In genomic region chr18:808086-808485, GRCh38 we compare ENCODE assay signal across 13 cellular contexts. TPM values are rescaled to one million over a fixed set of nuclear protein-coding genes. Genes with fewer than 3 reads are reported as not detected.
A peak's percentile ranks its signal among the peaks of the same experiment; 100 is the strongest.
DNase-seq lines count a peak whose midpoint lies in the region; ATAC-seq, FAIRE-seq and TF ChIP-seq lines count a peak whose summit lies in the region.
"Had no signal": no experiment of that assay in that cellular context is flagged by ENCODE, and none has a peak within 500 bp of the region (broad histone marks: within the 10 kb centered on the region; RNA-seq: fewer than 3 reads in every experiment).

No MANE protein-coding gene starts in this region.

- SMC1A ChIA-PET in GM12878 (lab: Charles Lee; ENCODE audit: uncharacterized antibody, unreplicated experiment), result interaction anchor here (0.9 to 3.7 kb wide), 12 partner anchors 8 to 191 kb away, joined by 3 to 19 read pairs (median 4); no protein-coding TSS in a partner anchor

- H3K4me2 ChIP-seq in GM12878 (ENCODE audit: control insufficient read depth, insufficient read depth), result peak overlapping the region; percentile 78

- peaks cover 12% of the 10 kb centered on the region for H3K4me1 ChIP-seq in GM12878 (ENCODE audit: control insufficient read depth, insufficient read depth, low read length)

- no peak for TF ChIP-seq RAD21 in GM12878 (IDR thresholded peaks at IDR 0.05; ENCODE audit: insufficient read depth, low read depth, low read length)

- POLR2A ChIA-PET in GM12878 (lab: Charles Lee), result interaction anchor here (0.7 to 1.0 kb wide), 2 partner anchors 22 to 54 kb away, joined by 3 to 4 read pairs; no protein-coding TSS in a partner anchor

- H3K9me3 Mint-ChIP-seq in neural crest cell, result no peaks in the 10 kb centered on the region

- TF ChIP-seq POLR2A in GM12878 (IDR thresholded peaks at IDR 0.05; ENCODE audit: low read depth, low read length), result no peak

- intact Hi-C loops in GM12878 (cut with micrococcal nuclease; ENCODE audit: unreplicated experiment), result no loop called here

- H3K4me1 Mint-ChIP-seq in neural crest cell, result peaks cover 45% of the 10 kb centered on the region

- H3K4me3 ChIP-seq in GM12878, result 0 out of 2 replicates have a peak overlapping the region, but pooled peaks have one; percentile 17
- H3K4me3 ChIP-seq: thoracic aorta had no signal

- H3K27ac ChIP-seq in GM12878 (ENCODE audit: control insufficient read depth, insufficient read depth), result no peak overlapping the region
- H3K27ac ChIP-seq: thoracic aorta had no signal

- in situ Hi-C loops in GM12878 (cut with MboI), result no loop called here

- TF ChIP-seq CTCF in GM12878 (IDR thresholded peaks at IDR 0.05 in 2 of 3, conservative IDR thresholded peaks at IDR 0.05 in 1 of 3; ENCODE audit: control insufficient read depth in 2 of 3, extremely low read depth in 1 of 3, insufficient read depth in 1 of 3, low read depth in 3 of 3, low read length in 3 of 3), result no peak
- TF ChIP-seq CTCF in neural crest cell (conservative IDR thresholded peaks at IDR 0.05), result no peak

- no peak for TF ChIP-seq EP300 in GM12878 (IDR thresholded peaks at IDR 0.05; ENCODE audit: borderline replicate concordance in 1 of 2, control insufficient read depth in 1 of 2, low read depth in 2 of 2, low read length in 2 of 2)

- peaks cover 66% of the 10 kb centered on the region for H3K79me2 ChIP-seq in GM12878 (ENCODE audit: control insufficient read depth, insufficient read depth, low read length)

- no peaks in the 10 kb centered on the region for H4K20me1 ChIP-seq in GM12878 (ENCODE audit: control insufficient read depth, insufficient read depth)

- FAIRE-seq in GM12878 (lab: Jason Lieb, UNC), result no peak
- FAIRE-seq: RCC 7860 had no signal

- H3K36me3 ChIP-seq in GM12878 (ENCODE audit: control insufficient read depth in 2 of 2, insufficient read depth in 2 of 2, low read length in 1 of 2), result no peaks in the 10 kb centered on the region; a peak in 1 of 4 replicates
- H3K36me3 ChIP-seq: thoracic aorta had no signal

- DNase-seq in NCI-H2107 treated with DMSO at 0.1 percent for 48 hours (lab: John Stamatoyannopoulos, UW; ENCODE audit: unreplicated experiment) (peak; percentile 49), NCI-H2107 (lab: John Stamatoyannopoulos, UW) (no peak), NCI-H1092 treated with DMSO at 0.1 percent for 48 hours (lab: John Stamatoyannopoulos, UW) (peak; percentile 51), GM12878 (ENCODE audit: low read depth, low spot score) (no peak), neural crest cell (ENCODE audit: low read depth, low spot score) (no peak), foreskin melanocyte (no peak)
- DNase-seq: effector CD4-positive, alpha-beta T cell had no signal

- H3K36me3 Mint-ChIP-seq in neural crest cell (ENCODE audit: low read depth), result no peaks in the 10 kb centered on the region

- CTCF ChIA-PET in GM12878 (lab: Yijun Ruan, JAX), result interaction anchor here (0.7 to 1.3 kb wide), 6 partner anchors 10 to 25 kb away, joined by 3 to 9 read pairs (median 3); no protein-coding TSS in a partner anchor

- 64% methylated on average over 5 of the region's 5 CpGs for WGBS in GM12878 (ENCODE audit: insufficient coverage, insufficient replicate concordance, low lambda C conversion rate, missing lambda C conversion rate)

- no TSS peak for BruUV-seq in GM12878 (replicated peaks; lab: Mats Ljungman, UMichigan)

- RAD21 ChIA-PET in GM12878 (lab: Charles Lee; ENCODE audit: unreplicated experiment), result interaction anchor here (0.7 to 1.4 kb wide), 8 partner anchors 11 to 150 kb away, joined by 3 to 5 read pairs (median 3); no protein-coding TSS in a partner anchor

- H3K9me3 ChIP-seq in GM12878 (replicated peaks; ENCODE audit: control insufficient read depth, insufficient read depth, low read length), result no peaks in the 10 kb centered on the region
- H3K9me3 ChIP-seq: thoracic aorta had no signal

- H3K27ac Mint-ChIP-seq in neural crest cell (ENCODE audit: unreplicated experiment), result no peak overlapping the region

- H2AFZ ChIP-seq in GM12878 (ENCODE audit: control insufficient read depth, low read depth, low read length), result no peak overlapping the region

- no peak overlapping the region for H3K9ac ChIP-seq in GM12878 (ENCODE audit: control insufficient read depth, insufficient read depth, low read length)

- H3K27me3 ChIP-seq in GM12878 (replicated peaks in 1 of 2; ENCODE audit: control insufficient read depth in 2 of 2, insufficient read depth in 2 of 2, low read length in 1 of 2), result no peaks in the 10 kb centered on the region

- no peaks in the 10 kb centered on the region for H3K27me3 Mint-ChIP-seq in neural crest cell (ENCODE audit: low read depth)

- peak overlapping the region; percentile 72 for H3K4me3 Mint-ChIP-seq in neural crest cell

- ATAC-seq in GM12878 (no peak), GM18868 (IDR thresholded peaks at IDR 0.05; ENCODE audit: unreplicated experiment) (no peak), HG03378 (IDR thresholded peaks at IDR 0.05; ENCODE audit: unreplicated experiment) (no peak)
- ATAC-seq: HCT116, left lobe of liver had no signal

TF ChIP-seq in GM12878, 131 proteins besides CTCF, POLR2A, EP300 and RAD21 (continues in another document):
- TF ChIP-seq BMI1 (IDR thresholded peaks at IDR 0.05; ENCODE audit: borderline replicate concordance) (no peak), RELB (IDR thresholded peaks at IDR 0.05; ENCODE audit: low read depth) (no peak), MYC (IDR thresholded peaks at IDR 0.05; ENCODE audit: insufficient read depth, insufficient read length, insufficient replicate concordance, low read length, severe bottlenecking) (no peak), ETV6 (conservative IDR thresholded peaks at IDR 0.05 in 1 of 2, IDR thresholded peaks at IDR 0.05 in 1 of 2; ENCODE audit: borderline replicate concordance in 1 of 2, low read depth in 1 of 2) (no peak), IRF5 (IDR thresholded peaks at IDR 0.05; ENCODE audit: borderline replicate concordance) (no peak)

RNA-seq across cellular contexts. Expression of gene YES1, which starts 4.0 kb away (rescaled TPM):
- 59.8 and 65.0 TPM in 2 replicates for total RNA-seq in GM12878 (2013; cell fraction: nucleolus; rRNA removed)
- 5.8 and 7.4 TPM in 2 replicates for total RNA-seq in GM12878 (2014; rRNA removed)
- total RNA-seq in GM12878 (2014; rRNA removed; fragmentation: Illumina TruSeq; extraction: Trizol), result 7.9 and 8.1 TPM in 2 replicates
- total RNA-seq in GM12878 (2021), result 5.6 and 6.5 TPM in 2 replicates
- polyA plus RNA-seq in GM12878 (2011; ENCODE audit: low read depth), result 1.3 TPM
- 6.7 and 11.3 TPM in 2 replicates for polyA plus RNA-seq in GM12878 (2011; rRNA removed)
- 5.8 and 6.3 TPM in 2 replicates for polyA plus RNA-seq in GM12878 (2011; cell fraction: cytosol; rRNA removed)
- 4.2 and 7.6 TPM in 2 replicates for polyA plus RNA-seq in GM12878 (2011; cell fraction: nucleus; rRNA removed)
- 2.6 and 2.8 TPM in 2 replicates for polyA plus RNA-seq in GM12878 (2012)
- polyA plus RNA-seq in GM12878 (2014; fragmentation: Illumina TruSeq; extraction: Trizol), result 5.7 and 6.5 TPM in 2 replicates
- polyA plus RNA-seq in GM12878 (2014; fragmentation: Nextera tagmentation; extraction: Ambion mirVana), result 1 to 10 TPM; 2.5 to 3.7 TPM
- polyA plus RNA-seq in GM12878 (2014; rRNA removed), result 3.6 and 6.8 TPM in 2 replicates
- 1 to 10 TPM; 2.3 to 3.0 TPM for polyA plus RNA-seq in GM12878 (2016; fragmentation: Nextera tagmentation; extraction: Ambion mirVana)
- polyA minus RNA-seq in GM12878 (2011; rRNA and poly(A)+ RNA removed), result 6.5 and 22.9 TPM in 2 replicates
- polyA minus RNA-seq in GM12878 (2011; cell fraction: cytosol; rRNA and poly(A)+ RNA removed), result 5.1 and 8.5 TPM in 2 replicates
- 4.4 and 5.5 TPM in 2 replicates for polyA minus RNA-seq in GM12878 (2011; cell fraction: nucleus; rRNA and poly(A)+ RNA removed)
- 54.7 and 58.7 TPM in 2 replicates for total RNA-seq in neural crest cell

Comparison
In these comparisons a context has a peak if more than half of its experiments do, and no peak if none do; other contexts are left out.
1. DNase-seq: peak in NCI-H2107 treated with DMSO at 0.1 percent for 48 hours (single experiment) and NCI-H1092 treated with DMSO at 0.1 percent for 48 hours (single experiment); none in NCI-H2107 (single experiment), GM12878 (single experiment), neural crest cell (single experiment) and foreskin melanocyte (single experiment).